ENCODE assay signal across 19 cellular contexts in genomic region chr7:19557726-19558470, GRCh38.
"Had no signal": no experiment of that assay in that cellular context is flagged by ENCODE, and none has a peak within 500 bp of the region (broad histone marks: within the 10 kb centered on the region; RNA-seq: fewer than 3 reads in every experiment).

No MANE protein-coding gene starts in this region.

- H3K36me3 Mint-ChIP-seq: activated naive CD4-positive, alpha-beta T cell treated with anti-CD3 and anti-CD28 coated beads, Interleukin-2, amount 50 U/mL, for 72 hours; WTC11 had no signal

- DNase-seq: activated CD4-positive, alpha-beta T cell treated with anti-CD3 and anti-CD28 coated beads for 48 hours; activated CD8-positive, alpha-beta memory T cell treated with anti-CD3 and anti-CD28 coated beads, Interleukin-2, amount 50 U/mL, for 4 hours; activated CD8-positive, alpha-beta T cell treated with anti-CD3 and anti-CD28 coated beads for 36 hours; activated effector memory CD4-positive, alpha-beta T cell treated with anti-CD3 and anti-CD28 coated beads, Interleukin-2, amount 50 U/mL, for 16 hours; activated T-cell treated with anti-CD3 and anti-CD28 coated beads, Interleukin-2, amount 50 U/mL, for 48 hours; amniotic stem cell; body of pancreas; endodermal cell; hypothalamus; kidney glomerular epithelial cell; nucleus accumbens; right cardiac atrium; spleen; stomach had no signal

- ATAC-seq: activated CD8-positive, alpha-beta T cell treated with anti-CD3 and anti-CD28 coated beads for 36 hours; activated naive CD4-positive, alpha-beta T cell treated with anti-CD3 and anti-CD28 coated beads, Interleukin-2, amount 50 U/mL, for 72 hours; body of pancreas; right cardiac atrium; WTC11 had no signal

- H3K4me1 Mint-ChIP-seq: endodermal cell, nephron, WTC11 had no signal

- H3K9me3 ChIP-seq: body of pancreas, prostate gland, spleen, stomach had no signal

- H3K9me3 Mint-ChIP-seq: activated CD8-positive, alpha-beta T cell treated with anti-CD3 and anti-CD28 coated beads for 36 hours; endodermal cell; WTC11 had no signal

- H3K4me3 Mint-ChIP-seq: activated CD8-positive, alpha-beta T cell treated with anti-CD3 and anti-CD28 coated beads for 36 hours; endodermal cell; nephron; WTC11 had no signal

- H3K4me1 ChIP-seq: body of pancreas, prostate gland, spleen, stomach had no signal

- H3K4me3 ChIP-seq: body of pancreas, prostate gland, spleen, stomach had no signal

- H3K36me3 ChIP-seq: prostate gland, spleen, stomach had no signal

- FAIRE-seq: TTC549 had no signal

- H3K27me3 ChIP-seq: body of pancreas, spleen, stomach had no signal

- H3K27me3 Mint-ChIP-seq: activated CD8-positive, alpha-beta T cell treated with anti-CD3 and anti-CD28 coated beads for 36 hours had no signal

- H3K27ac ChIP-seq: body of pancreas, prostate gland, spleen, stomach had no signal

- H3K27ac Mint-ChIP-seq: activated CD8-positive, alpha-beta T cell treated with anti-CD3 and anti-CD28 coated beads for 36 hours; activated naive CD4-positive, alpha-beta T cell treated with anti-CD3 and anti-CD28 coated beads, Interleukin-2, amount 50 U/mL, for 72 hours; endodermal cell; nephron; WTC11 had no signal
